ENCODE assay signal across 17 cellular contexts in the genomic region with DNA sequence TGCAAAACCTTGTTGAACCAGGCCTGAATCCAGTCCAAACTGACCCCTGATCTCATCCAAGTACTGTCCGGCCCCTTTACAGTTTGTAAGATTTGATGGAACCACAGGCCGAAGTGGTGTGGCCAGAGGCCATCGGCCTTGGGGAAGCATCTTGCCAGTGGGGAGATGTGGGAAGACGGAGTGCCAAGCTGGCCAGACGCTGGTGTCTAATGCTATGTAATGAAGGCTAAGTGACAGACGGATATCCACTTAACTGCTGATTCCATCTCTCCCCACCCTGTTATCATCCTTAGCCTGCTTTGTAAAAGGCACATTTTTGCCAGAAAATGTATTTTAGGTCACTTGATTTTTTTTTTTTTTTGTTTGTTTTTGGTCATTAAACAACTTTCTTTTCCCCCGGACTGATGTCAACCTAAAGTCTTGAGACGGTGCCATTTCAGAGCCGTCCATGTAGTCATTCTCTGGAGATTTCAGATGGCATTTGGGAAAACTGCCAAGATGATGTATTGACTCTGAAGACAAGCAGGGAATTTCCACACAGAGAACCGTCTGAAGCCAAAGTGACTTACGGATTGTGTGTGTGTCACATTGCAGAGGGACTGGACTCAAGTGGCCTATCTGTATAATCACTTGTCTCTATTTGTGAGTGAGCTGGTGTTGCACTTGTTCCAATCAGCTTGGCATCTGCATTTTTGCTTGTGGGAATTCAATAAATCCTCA.
DNase-seq lines count a peak whose midpoint lies in the region; ATAC-seq, FAIRE-seq and TF ChIP-seq lines count a peak whose summit lies in the region.
"Had no signal": no experiment of that assay in that cellular context is flagged by ENCODE, and none has a peak within 500 bp of the region (broad histone marks: within the 10 kb centered on the region; RNA-seq: fewer than 3 reads in every experiment).

No MANE protein-coding gene starts in this region.

- no peak for ATAC-seq in HG02610 (IDR thresholded peaks at IDR 0.05; ENCODE audit: unreplicated experiment)
- no peak for ATAC-seq in sciatic nerve
- ATAC-seq: body of pancreas, T-helper 17 cell had no signal

- 83% methylated on average over 11 of the region's 11 CpGs for WGBS in hepatocyte (ENCODE audit: low lambda C conversion rate, missing lambda C conversion rate)
- WGBS in endodermal cell (ENCODE audit: insufficient coverage in 1 of 2, insufficient read length in 1 of 2), 2 experiments, result 87 to 95% methylated on average over 11 of the region's 11 CpGs

- no peak overlapping the region for H3K4me2 ChIP-seq in astrocyte (ENCODE audit: low read length)
- H3K4me2 ChIP-seq in hepatocyte, result no peak overlapping the region
- H3K4me2 ChIP-seq in PC-9, result no peak overlapping the region

- H3K9ac ChIP-seq in astrocyte (ENCODE audit: low read length) (no peak overlapping the region), endodermal cell (ENCODE audit: extremely low read depth, low read length, poor library complexity, severe bottlenecking) (no peak overlapping the region)

- H3K9me3 Mint-ChIP-seq in astrocyte (ENCODE audit: unreplicated experiment) (no peaks in the 10 kb centered on the region), endodermal cell (no peaks in the 10 kb centered on the region)
- H3K9me3 Mint-ChIP-seq: activated T-helper 1 cell treated with anti-CD3 and anti-CD28 coated beads, Interleukin-12 subunit alpha, Interleukin-12 subunit beta, Interleukin-2, Interleukin-4 antibody, amounts not matched to agents 30 ng/mL and 10 ng/mL and 1 ng/mL, durations not matched to agents 14 hours and 24 hours and 36 hours had no signal

- H3K4me3 Mint-ChIP-seq in astrocyte (ENCODE audit: unreplicated experiment) (no peak overlapping the region), endodermal cell (no peak overlapping the region)
- H3K4me3 Mint-ChIP-seq: activated T-helper 1 cell treated with anti-CD3 and anti-CD28 coated beads, Interleukin-12 subunit alpha, Interleukin-12 subunit beta, Interleukin-2, Interleukin-4 antibody, amounts not matched to agents 30 ng/mL and 10 ng/mL and 1 ng/mL, durations not matched to agents 14 hours and 24 hours and 36 hours; T-helper 17 cell had no signal

- POLR2A ChIA-PET in PC-9 (lab: Charles Lee; ENCODE audit: unreplicated experiment), result interaction anchor here (0.6 kb wide), 1 partner anchor 325 kb away, joined by 3 read pairs; no protein-coding TSS in a partner anchor

- H3K4me3 ChIP-seq in astrocyte (ENCODE audit: insufficient read depth, low read depth, low read length), result no peak overlapping the region
- H3K4me3 ChIP-seq in hepatocyte, result no peak overlapping the region
- H3K4me3 ChIP-seq in PC-9, result no peak overlapping the region
- no peak overlapping the region for H3K4me3 ChIP-seq in endodermal cell (ENCODE audit: low read length)
- H3K4me3 ChIP-seq: body of pancreas, pancreas had no signal

- H3K9me3 ChIP-seq in astrocyte (ENCODE audit: insufficient read depth, low read depth, low read length) (no peaks in the 10 kb centered on the region), hepatocyte (ENCODE audit: low read depth) (no peaks in the 10 kb centered on the region), PC-9 (ENCODE audit: insufficient read depth, low read depth) (no peaks in the 10 kb centered on the region), endodermal cell (ENCODE audit: control insufficient read depth, low read length) (no peaks in the 10 kb centered on the region)
- H3K9me3 ChIP-seq: body of pancreas, pancreas had no signal

- H3K4me1 Mint-ChIP-seq in astrocyte (ENCODE audit: low read depth, unreplicated experiment) (peaks cover 53% of the 10 kb centered on the region), endodermal cell (no peaks in the 10 kb centered on the region)

- peak; percentile 26 for FAIRE-seq in astrocyte (lab: Jason Lieb, UNC)
- FAIRE-seq: pancreas had no signal

- no peaks in the 10 kb centered on the region for H3K36me3 Mint-ChIP-seq in astrocyte (ENCODE audit: low read depth, unreplicated experiment)
- no peaks in the 10 kb centered on the region for H3K36me3 Mint-ChIP-seq in endodermal cell (ENCODE audit: low read depth)

- peak; percentile 5 for DNase-seq in ACHN
- DNase-seq in HS-27A (ENCODE audit: low read depth), result peak; percentile 91
- DNase-seq in astrocyte (ENCODE audit: low read depth), result peak; percentile 63
- DNase-seq in hepatocyte (ENCODE audit: low spot score), result peak; percentile 7
- no peak for DNase-seq in PC-9
- no peak for DNase-seq in sciatic nerve (ENCODE audit: low spot score)
- DNase-seq in endodermal cell, result no peak
- DNase-seq: activated CD4-positive, alpha-beta T cell treated with anti-CD3 and anti-CD28 coated beads for 48 hours; body of pancreas; C1 segment of cervical spinal cord; GDM1; NCI-H1436 treated with DMSO at 0.1 percent for 48 hours; pancreas; stimulated activated CD4-positive, alpha-beta T cell treated with anti-CD3 and anti-CD28 coated beads, Interleukin-1b, Interleukin-23, amount 100 ng/mL, for 48 hours; T-helper 17 cell had no signal

- H3F3A ChIP-seq in PC-9 (ENCODE audit: insufficient read depth, low read depth), result no peaks in the 10 kb centered on the region

- H4K20me1 ChIP-seq in astrocyte (ENCODE audit: insufficient read depth, low read length) (no peaks in the 10 kb centered on the region), hepatocyte (ENCODE audit: insufficient read depth, poor library complexity, severe bottlenecking) (no peaks in the 10 kb centered on the region), PC-9 (ENCODE audit: insufficient read depth) (no peaks in the 10 kb centered on the region)

- H3K27me3 Mint-ChIP-seq in astrocyte (ENCODE audit: low read depth, unreplicated experiment) (no peaks in the 10 kb centered on the region), endodermal cell (ENCODE audit: insufficient read depth) (no peaks in the 10 kb centered on the region)

- H3K27me3 ChIP-seq in astrocyte (ENCODE audit: insufficient read depth, low read length) (no peaks in the 10 kb centered on the region), hepatocyte (no peaks in the 10 kb centered on the region), PC-9 (ENCODE audit: insufficient read depth, low read depth) (no peaks in the 10 kb centered on the region), endodermal cell (ENCODE audit: control insufficient read depth, insufficient read depth, low read length, poor library complexity, severe bottlenecking) (no peaks in the 10 kb centered on the region)
- H3K27me3 ChIP-seq: body of pancreas, pancreas had no signal

- in situ Hi-C loops in ACHN (cut with HindIII; ENCODE audit: low pct_ligation_motif_present, low pct_unique_long_range_greater_than_20kb, low sequenced_read_pairs), result no loop called here

- H2AFZ ChIP-seq in astrocyte (ENCODE audit: low read depth, low read length) (no peak overlapping the region), hepatocyte (no peak overlapping the region), PC-9 (no peak overlapping the region)

- H3K27ac ChIP-seq in astrocyte (ENCODE audit: low read depth, low read length) (no peak overlapping the region), hepatocyte (no peak overlapping the region), PC-9 (no peak overlapping the region), endodermal cell (ENCODE audit: low read depth, low read length) (no peak overlapping the region)
- H3K27ac ChIP-seq: body of pancreas, pancreas had no signal

- H3K9me2 ChIP-seq in hepatocyte (replicated peaks; ENCODE audit: insufficient read depth) (no peaks in the 10 kb centered on the region), PC-9 (ENCODE audit: insufficient read depth) (no peaks in the 10 kb centered on the region; the same call in 1 of the 2 replicates)

- H3K4me1 ChIP-seq in astrocyte (ENCODE audit: insufficient read depth, low read length) (peaks cover 34% of the 10 kb centered on the region), hepatocyte (ENCODE audit: insufficient read depth) (no peaks in the 10 kb centered on the region), PC-9 (replicated peaks; ENCODE audit: insufficient read depth) (no peaks in the 10 kb centered on the region), endodermal cell (ENCODE audit: control insufficient read depth, insufficient read depth, low read length) (no peaks in the 10 kb centered on the region)
- H3K4me1 ChIP-seq: body of pancreas, pancreas had no signal

- no peaks in the 10 kb centered on the region for H3K36me3 ChIP-seq in astrocyte (ENCODE audit: insufficient read depth, low read length)
- no peaks in the 10 kb centered on the region for H3K36me3 ChIP-seq in hepatocyte (replicated peaks; ENCODE audit: insufficient read depth, low read depth)
- H3K36me3 ChIP-seq in PC-9 (ENCODE audit: low read depth), result no peaks in the 10 kb centered on the region
- H3K36me3 ChIP-seq in endodermal cell (ENCODE audit: control insufficient read depth, insufficient read depth, low read length), result no peaks in the 10 kb centered on the region
- H3K36me3 ChIP-seq: pancreas had no signal

- CTCF ChIA-PET in PC-9 (lab: Charles Lee), result no interaction called here

- intact Hi-C loops in PC-9 (cut with micrococcal nuclease; ENCODE audit: unreplicated experiment) (no loop called here), sciatic nerve (cut with DNase I) (no loop called here)

- H3K27ac Mint-ChIP-seq in astrocyte (ENCODE audit: unreplicated experiment) (peak overlapping the region; percentile 34), endodermal cell (no peak overlapping the region)
- H3K27ac Mint-ChIP-seq: activated T-helper 1 cell treated with anti-CD3 and anti-CD28 coated beads, Interleukin-12 subunit alpha, Interleukin-12 subunit beta, Interleukin-2, Interleukin-4 antibody, amounts not matched to agents 30 ng/mL and 10 ng/mL and 1 ng/mL, durations not matched to agents 14 hours and 24 hours and 36 hours; T-helper 17 cell had no signal

- BruUV-seq in PC-9 (replicated peaks; lab: Mats Ljungman, UMichigan), result no TSS peak

- TF ChIP-seq CTCF in astrocyte (IDR thresholded peaks at IDR 0.05; ENCODE audit: insufficient read depth, low read depth, low read length), result no peak
- TF ChIP-seq CTCF in hepatocyte (IDR thresholded peaks at IDR 0.05; ENCODE audit: poor library complexity), result no peak
- no peak for TF ChIP-seq CTCF in PC-9 (conservative IDR thresholded peaks at IDR 0.05)
- no peak for TF ChIP-seq CTCF in endodermal cell (conservative IDR thresholded peaks at IDR 0.05)

- H3K79me2 ChIP-seq in astrocyte (ENCODE audit: insufficient read depth, low read length) (no peaks in the 10 kb centered on the region), hepatocyte (no peaks in the 10 kb centered on the region), PC-9 (ENCODE audit: low read depth) (no peaks in the 10 kb centered on the region)

Comparison
In these comparisons a context has a peak if more than half of its experiments do, and no peak if none do; other contexts are left out.
1. DNase-seq: peak in ACHN (single experiment), HS-27A (single experiment), astrocyte (single experiment) and hepatocyte (single experiment); none in PC-9 (0 of 2), sciatic nerve (single experiment) and endodermal cell (single experiment).